1 cellular context compared by ENCODE assay signal in genomic region chr6:144093236-144093635, GRCh38.
TF ChIP-seq lines count a peak whose summit lies in the region.

No MANE protein-coding gene starts in this region.

TF ChIP-seq in GM12878, 131 proteins besides CTCF, POLR2A, EP300 and RAD21:
- no peak for TF ChIP-seq TCF12 (IDR thresholded peaks at IDR 0.05; ENCODE audit: low read depth, low read length)
- no peak for TF ChIP-seq NKRF (conservative IDR thresholded peaks at IDR 0.05)
- no peak for TF ChIP-seq ESRRA (IDR thresholded peaks at IDR 0.05; ENCODE audit: low read length)
- TF ChIP-seq REST (IDR thresholded peaks at IDR 0.05; ENCODE audit: low read depth, low read length): no peak
- no peak for TF ChIP-seq JUND (IDR thresholded peaks at IDR 0.05; ENCODE audit: low read depth, low read length)
